ENCODE assay signal across 16 cellular contexts in the genomic region with DNA sequence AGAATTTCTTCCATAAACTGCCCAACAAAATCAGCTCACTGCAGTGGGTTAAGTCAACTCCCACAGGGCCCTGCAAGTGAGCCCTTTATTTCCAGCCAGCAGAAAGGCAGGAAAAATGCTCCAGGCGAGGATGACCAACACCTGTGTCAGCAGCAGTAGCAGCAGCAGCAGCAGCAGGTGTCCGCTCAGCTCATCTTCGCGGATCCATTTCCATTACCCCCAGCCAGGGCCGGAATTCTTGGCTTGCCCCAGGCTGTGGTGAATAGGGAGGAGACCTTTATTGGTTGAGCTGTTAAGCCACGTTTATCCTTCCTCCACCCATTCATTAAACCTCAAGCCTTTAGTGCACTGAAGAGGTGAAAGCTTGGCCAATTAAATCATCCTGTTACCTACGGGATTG. TPM values are rescaled to one million over a fixed set of nuclear protein-coding genes. Genes with fewer than 3 reads are reported as not detected.
A peak's percentile ranks its signal among the peaks of the same experiment; 100 is the strongest.
DNase-seq lines count a peak whose midpoint lies in the region; ATAC-seq and TF ChIP-seq lines count a peak whose summit lies in the region.
"Had no signal": no experiment of that assay in that cellular context is flagged by ENCODE, and none has a peak within 500 bp of the region (broad histone marks: within the 10 kb centered on the region; RNA-seq: fewer than 3 reads in every experiment).

No MANE protein-coding gene starts in this region.

- no peaks in the 10 kb centered on the region for H3K79me1 ChIP-seq in mesendoderm (ENCODE audit: low read length)

- H4K20me1 ChIP-seq in mammary epithelial cell (ENCODE audit: insufficient read depth, low read length), result no peaks in the 10 kb centered on the region
- H4K20me1 ChIP-seq: BLaER1 had no signal

- H3K79me2 ChIP-seq in mammary epithelial cell (ENCODE audit: insufficient read depth, low read length), result no peaks in the 10 kb centered on the region
- H3K79me2 ChIP-seq in mesendoderm (ENCODE audit: control insufficient read depth, insufficient read depth, low read length), result no peaks in the 10 kb centered on the region

- no peaks in the 10 kb centered on the region for H3K9me3 ChIP-seq in HAP-1
- H3K9me3 ChIP-seq in mammary epithelial cell (replicated peaks; ENCODE audit: insufficient read depth, low read length), result no peaks in the 10 kb centered on the region
- H3K9me3 ChIP-seq in psoas muscle, result no peaks in the 10 kb centered on the region
- no peaks in the 10 kb centered on the region for H3K9me3 ChIP-seq in tibial nerve
- H3K9me3 ChIP-seq: BLaER1, SK-N-SH had no signal

- CTCF ChIA-PET in mammary epithelial cell (lab: Charles Lee; ENCODE audit: low non-redundant PET), result no interaction called here

- TF ChIP-seq EP300 in tibial nerve (IDR thresholded peaks at IDR 0.05), result no peak

- H3K4ac ChIP-seq in mesendoderm (ENCODE audit: low read depth, low read length), result no peak overlapping the region

- no peak overlapping the region for H3K23ac ChIP-seq in mesendoderm (ENCODE audit: low read length)

- no peaks in the 10 kb centered on the region for H3K36me3 ChIP-seq in HAP-1 (replicated peaks)
- H3K36me3 ChIP-seq in mammary epithelial cell (ENCODE audit: insufficient read depth, low read length), result no peaks in the 10 kb centered on the region
- H3K36me3 ChIP-seq in mesendoderm (ENCODE audit: control insufficient read depth, insufficient read depth, low read length), result no peaks in the 10 kb centered on the region
- no peaks in the 10 kb centered on the region for H3K36me3 ChIP-seq in psoas muscle (ENCODE audit: insufficient read depth in 1 of 2, low read depth in 1 of 2)
- no peaks in the 10 kb centered on the region for H3K36me3 ChIP-seq in tibial nerve
- H3K36me3 ChIP-seq: BLaER1 had no signal

- in situ Hi-C loops in HAP-1 (cut with MboI; ENCODE audit: low sequenced_read_pairs) (no loop called here), mammary epithelial cell (cut with MboI; ENCODE audit: low sequenced_read_pairs in 2 of 2) (no loop called here)

- H3K4me2 ChIP-seq in mammary epithelial cell (ENCODE audit: insufficient read depth, low read depth, low read length) (peak overlapping the region; percentile 3), mesendoderm (ENCODE audit: low read length) (no peak overlapping the region)
- H3K4me2 ChIP-seq: BLaER1, SK-N-SH had no signal

- no peak for ATAC-seq in psoas muscle
- no peak for ATAC-seq in GM18511 (IDR thresholded peaks at IDR 0.05; ENCODE audit: unreplicated experiment)
- ATAC-seq: left lobe of liver had no signal

- TF ChIP-seq POLR2A in tibial nerve (IDR thresholded peaks at IDR 0.05), result no peak

- 6% methylated on average over 7 of the region's 7 CpGs for WGBS in mammary epithelial cell (ENCODE audit: low coverage, missing lambda C conversion rate)
- WGBS in mesendoderm (ENCODE audit: extremely low coverage, insufficient coverage, low lambda C conversion rate), result no CpG with 5 or more reads among the region's 7 CpGs
- 52 to 59% (median 57%) methylated on average over 7 of the region's 7 CpGs for WGBS in psoas muscle, 3 donors
- WGBS in tibial nerve, 2 donors, result 67 to 68% methylated on average over 7 of the region's 7 CpGs

- no TSS peak for BruUV-seq in mammary epithelial cell (replicated peaks; lab: Mats Ljungman, UMichigan)

- intact Hi-C loops in mammary epithelial cell (cut with micrococcal nuclease) (loop anchor here (1.0 to 5.0 kb wide), 3 partner anchors 17 to 206 kb away; no protein-coding TSS in a partner anchor), psoas muscle (cut with DNase I) (no loop called here)

- H3K18ac ChIP-seq in mesendoderm (ENCODE audit: low read length), result no peak overlapping the region

- H4K8ac ChIP-seq in mesendoderm (ENCODE audit: low read depth, low read length), result no peak overlapping the region

- no peak overlapping the region for H2BK15ac ChIP-seq in mesendoderm (replicated peaks; ENCODE audit: low read depth)

- H2AFZ ChIP-seq in mammary epithelial cell (ENCODE audit: low read depth, low read length), result no peak overlapping the region

- no peak overlapping the region for H2AK5ac ChIP-seq in mesendoderm (ENCODE audit: low read length)

- TF ChIP-seq CTCF in mammary epithelial cell (conservative IDR thresholded peaks at IDR 0.05 in 1 of 2, IDR thresholded peaks at IDR 0.05 in 1 of 2; ENCODE audit: extremely low read depth in 1 of 2, insufficient read depth in 1 of 2, low read depth in 1 of 2, low read length in 2 of 2), result no peak
- TF ChIP-seq CTCF in psoas muscle (IDR thresholded peaks at IDR 0.05), result no peak
- no peak for TF ChIP-seq CTCF in tibial nerve (IDR thresholded peaks at IDR 0.05)

- H3K27ac ChIP-seq in mammary epithelial cell (ENCODE audit: insufficient read depth, low read depth, low read length) (no peak overlapping the region), mesendoderm (ENCODE audit: low read depth, low read length) (no peak overlapping the region), psoas muscle (no peak overlapping the region), tibial nerve (no peak overlapping the region)
- H3K27ac ChIP-seq: BLaER1, HL-60 had no signal

- peaks cover 36% of the 10 kb centered on the region for H3K4me1 ChIP-seq in HAP-1
- peaks cover 12% of the 10 kb centered on the region for H3K4me1 ChIP-seq in mammary epithelial cell (ENCODE audit: insufficient read depth, low read length)
- no peaks in the 10 kb centered on the region for H3K4me1 ChIP-seq in mesendoderm (ENCODE audit: control insufficient read depth, low read depth, low read length)
- no peaks in the 10 kb centered on the region for H3K4me1 ChIP-seq in psoas muscle
- peaks cover 0 to 16% (median 0%) of the 10 kb centered on the region in 4 donors for H3K4me1 ChIP-seq in tibial nerve
- H3K4me1 ChIP-seq: BLaER1 had no signal

- H3K4me3 ChIP-seq in HAP-1 (no peak overlapping the region), mammary epithelial cell (replicated peaks in 1 of 3; ENCODE audit: insufficient read depth in 1 of 3, low read depth in 2 of 3, low read length in 3 of 3) (no peak overlapping the region), mesendoderm (ENCODE audit: low read length) (no peak overlapping the region), psoas muscle (no peak overlapping the region), tibial nerve (no peak overlapping the region)
- H3K4me3 ChIP-seq: BLaER1 had no signal

- H3K27me3 ChIP-seq in HAP-1 (ENCODE audit: low read depth), result no peaks in the 10 kb centered on the region
- H3K27me3 ChIP-seq in mammary epithelial cell (ENCODE audit: insufficient read depth, low read length), result no peaks in the 10 kb centered on the region
- H3K27me3 ChIP-seq in mesendoderm (ENCODE audit: insufficient read depth, low read length, poor library complexity), result no peaks in the 10 kb centered on the region
- H3K27me3 ChIP-seq in psoas muscle (ENCODE audit: insufficient read depth in 3 of 3, low read length in 2 of 3), result peaks cover 0 to 6% (median 0%) of the 10 kb centered on the region in 3 donors
- no peaks in the 10 kb centered on the region for H3K27me3 ChIP-seq in tibial nerve
- H3K27me3 ChIP-seq: BLaER1 had no signal

- H2BK120ac ChIP-seq in mesendoderm (ENCODE audit: low read depth, low read length), result no peak overlapping the region

- DNase-seq in HAP-1 (ENCODE audit: low spot score in 2 of 2) (peak; percentile 67), NCI-H146 treated with DMSO at 0.1 percent for 48 hours (lab: John Stamatoyannopoulos, UW; ENCODE audit: unreplicated experiment) (peak; percentile 39), mammary epithelial cell (peak; percentile 95), mesendoderm (peak; percentile 93), psoas muscle (no peak), tibial nerve (ENCODE audit: low spot score in 2 of 2) (no peak), C1 segment of cervical spinal cord (lab: John Stamatoyannopoulos, UW) (no peak)
- DNase-seq: activated CD4-positive, alpha-beta memory T cell treated with anti-CD3 and anti-CD28 coated beads for 36 hours; DMS79; NCI-H2171 treated with DMSO at 0.1 percent for 48 hours; posterior cingulate gyrus; SK-N-SH had no signal

- H2BK5ac ChIP-seq in mesendoderm (ENCODE audit: low read length), result no peak overlapping the region

- H3K9ac ChIP-seq in mammary epithelial cell (ENCODE audit: insufficient read depth, low read length), result no peak overlapping the region
- no peak overlapping the region for H3K9ac ChIP-seq in mesendoderm (ENCODE audit: low read length)
- H3K9ac ChIP-seq: BLaER1, SK-N-SH had no signal

- dilution Hi-C loops in mammary epithelial cell (cut with HindIII; ENCODE audit: low sequenced_read_pairs), result no loop called here

- no peak overlapping the region for H4K5ac ChIP-seq in mesendoderm (ENCODE audit: low read length)

- no peak overlapping the region for H3K56ac ChIP-seq in mesendoderm (ENCODE audit: low read length)

RNA-seq across cellular contexts. Expression of a gene that starts 46.2 kb away (rescaled TPM):
- total RNA-seq in mammary epithelial cell (under 1 TPM in 1 of 2 donors, not detected in 1; under 0.01 TPM), psoas muscle (not detected), tibial nerve (10 to 100 TPM in 1 of 4 donors, 1 to 10 TPM in 3; 1.8 to 11.7 (median 3.6) TPM)
- polyA plus RNA-seq in mammary epithelial cell (0.02 TPM), psoas muscle (under 1 TPM in 1 of 3 donors, not detected in 2; 0.01 TPM)
- not detected for polyA minus RNA-seq in mammary epithelial cell
- 0.13 TPM for polyA plus RNA-seq in mesendoderm (2013, experiment 1 of 2)
- 0.15 TPM for polyA plus RNA-seq in mesendoderm (2013, experiment 2 of 2)
- total RNA-seq: activated CD4-positive, alpha-beta memory T cell treated with anti-CD3 and anti-CD28 coated beads for 36 hours; left lobe of liver had no signal

Comparison
In these comparisons a context has a peak if more than half of its experiments do, and no peak if none do; other contexts are left out.
1. DNase-seq: peak in HAP-1 (2 of 2), NCI-H146 treated with DMSO at 0.1 percent for 48 hours (single experiment), mammary epithelial cell (single experiment) and mesendoderm (single experiment); none in psoas muscle (0 of 2), tibial nerve (0 of 2) and C1 segment of cervical spinal cord (0 of 14).